Comparison of ENCODE assay signal across 1 cellular context in genomic region chr19:14496029-14496848, GRCh38.
TF ChIP-seq lines count a peak whose summit lies in the region.

Gene GIPC1 (minus strand): TSS chr19:14496127. CDS start chr19:14482976, 13,151 bp downstream.

TF ChIP-seq in HepG2, 621 proteins besides CTCF, POLR2A, EP300 and RAD21 (continued from another document and continues in another):
- TF ChIP-seq, protein P1, sequence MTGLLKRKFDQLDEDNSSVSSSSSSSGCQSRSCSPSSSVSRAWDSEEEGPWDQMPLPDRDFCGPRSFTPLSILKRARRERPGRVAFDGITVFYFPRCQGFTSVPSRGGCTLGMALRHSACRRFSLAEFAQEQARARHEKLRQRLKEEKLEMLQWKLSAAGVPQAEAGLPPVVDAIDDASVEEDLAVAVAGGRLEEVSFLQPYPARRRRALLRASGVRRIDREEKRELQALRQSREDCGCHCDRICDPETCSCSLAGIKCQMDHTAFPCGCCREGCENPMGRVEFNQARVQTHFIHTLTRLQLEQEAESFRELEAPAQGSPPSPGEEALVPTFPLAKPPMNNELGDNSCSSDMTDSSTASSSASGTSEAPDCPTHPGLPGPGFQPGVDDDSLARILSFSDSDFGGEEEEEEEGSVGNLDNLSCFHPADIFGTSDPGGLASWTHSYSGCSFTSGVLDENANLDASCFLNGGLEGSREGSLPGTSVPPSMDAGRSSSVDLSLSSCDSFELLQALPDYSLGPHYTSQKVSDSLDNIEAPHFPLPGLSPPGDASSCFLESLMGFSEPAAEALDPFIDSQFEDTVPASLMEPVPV (CRISPR knock-in tag; IDR thresholded peaks at IDR 0.05) = no peak
- no peak for TF ChIP-seq SRSF4 (IDR thresholded peaks at IDR 0.05; ENCODE audit: low read depth, low read length, poor library complexity, severe bottlenecking)
- no peak; the same call in 1 of the 2 replicates for TF ChIP-seq IRX3 (CRISPR knock-in tag; IDR thresholded peaks at IDR 0.05; ENCODE audit: borderline replicate concordance, low read depth)
- TF ChIP-seq, protein P2, sequence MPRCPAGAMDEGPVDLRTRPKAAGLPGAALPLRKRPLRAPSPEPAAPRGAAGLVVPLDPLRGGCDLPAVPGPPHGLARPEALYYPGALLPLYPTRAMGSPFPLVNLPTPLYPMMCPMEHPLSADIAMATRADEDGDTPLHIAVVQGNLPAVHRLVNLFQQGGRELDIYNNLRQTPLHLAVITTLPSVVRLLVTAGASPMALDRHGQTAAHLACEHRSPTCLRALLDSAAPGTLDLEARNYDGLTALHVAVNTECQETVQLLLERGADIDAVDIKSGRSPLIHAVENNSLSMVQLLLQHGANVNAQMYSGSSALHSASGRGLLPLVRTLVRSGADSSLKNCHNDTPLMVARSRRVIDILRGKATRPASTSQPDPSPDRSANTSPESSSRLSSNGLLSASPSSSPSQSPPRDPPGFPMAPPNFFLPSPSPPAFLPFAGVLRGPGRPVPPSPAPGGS (CRISPR knock-in tag; IDR thresholded peaks at IDR 0.05) = 0 out of 2 replicates have a peak, but pooled peaks have one; percentile 22
- TF ChIP-seq ZNF24 (IDR thresholded peaks at IDR 0.05) = peak; percentile 87
- no peak for TF ChIP-seq ZNF672 (CRISPR knock-in tag; IDR thresholded peaks at IDR 0.05)
- peak; percentile 84 for TF ChIP-seq MYC (CRISPR knock-in tag; IDR thresholded peaks at IDR 0.05; ENCODE audit: borderline replicate concordance)
- TF ChIP-seq, protein P3, sequence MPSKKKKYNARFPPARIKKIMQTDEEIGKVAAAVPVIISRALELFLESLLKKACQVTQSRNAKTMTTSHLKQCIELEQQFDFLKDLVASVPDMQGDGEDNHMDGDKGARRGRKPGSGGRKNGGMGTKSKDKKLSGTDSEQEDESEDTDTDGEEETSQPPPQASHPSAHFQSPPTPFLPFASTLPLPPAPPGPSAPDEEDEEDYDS (CRISPR knock-in tag; IDR thresholded peaks at IDR 0.05) = 0 out of 2 replicates have a peak, but pooled peaks have one; percentile 36
- TF ChIP-seq SOX6 (IDR thresholded peaks at IDR 0.05) = no peak
- TF ChIP-seq SOX6 (CRISPR knock-in tag; IDR thresholded peaks at IDR 0.05) = peak; percentile 46; the same call in 1 of the 2 replicates
- TF ChIP-seq, protein P4, sequence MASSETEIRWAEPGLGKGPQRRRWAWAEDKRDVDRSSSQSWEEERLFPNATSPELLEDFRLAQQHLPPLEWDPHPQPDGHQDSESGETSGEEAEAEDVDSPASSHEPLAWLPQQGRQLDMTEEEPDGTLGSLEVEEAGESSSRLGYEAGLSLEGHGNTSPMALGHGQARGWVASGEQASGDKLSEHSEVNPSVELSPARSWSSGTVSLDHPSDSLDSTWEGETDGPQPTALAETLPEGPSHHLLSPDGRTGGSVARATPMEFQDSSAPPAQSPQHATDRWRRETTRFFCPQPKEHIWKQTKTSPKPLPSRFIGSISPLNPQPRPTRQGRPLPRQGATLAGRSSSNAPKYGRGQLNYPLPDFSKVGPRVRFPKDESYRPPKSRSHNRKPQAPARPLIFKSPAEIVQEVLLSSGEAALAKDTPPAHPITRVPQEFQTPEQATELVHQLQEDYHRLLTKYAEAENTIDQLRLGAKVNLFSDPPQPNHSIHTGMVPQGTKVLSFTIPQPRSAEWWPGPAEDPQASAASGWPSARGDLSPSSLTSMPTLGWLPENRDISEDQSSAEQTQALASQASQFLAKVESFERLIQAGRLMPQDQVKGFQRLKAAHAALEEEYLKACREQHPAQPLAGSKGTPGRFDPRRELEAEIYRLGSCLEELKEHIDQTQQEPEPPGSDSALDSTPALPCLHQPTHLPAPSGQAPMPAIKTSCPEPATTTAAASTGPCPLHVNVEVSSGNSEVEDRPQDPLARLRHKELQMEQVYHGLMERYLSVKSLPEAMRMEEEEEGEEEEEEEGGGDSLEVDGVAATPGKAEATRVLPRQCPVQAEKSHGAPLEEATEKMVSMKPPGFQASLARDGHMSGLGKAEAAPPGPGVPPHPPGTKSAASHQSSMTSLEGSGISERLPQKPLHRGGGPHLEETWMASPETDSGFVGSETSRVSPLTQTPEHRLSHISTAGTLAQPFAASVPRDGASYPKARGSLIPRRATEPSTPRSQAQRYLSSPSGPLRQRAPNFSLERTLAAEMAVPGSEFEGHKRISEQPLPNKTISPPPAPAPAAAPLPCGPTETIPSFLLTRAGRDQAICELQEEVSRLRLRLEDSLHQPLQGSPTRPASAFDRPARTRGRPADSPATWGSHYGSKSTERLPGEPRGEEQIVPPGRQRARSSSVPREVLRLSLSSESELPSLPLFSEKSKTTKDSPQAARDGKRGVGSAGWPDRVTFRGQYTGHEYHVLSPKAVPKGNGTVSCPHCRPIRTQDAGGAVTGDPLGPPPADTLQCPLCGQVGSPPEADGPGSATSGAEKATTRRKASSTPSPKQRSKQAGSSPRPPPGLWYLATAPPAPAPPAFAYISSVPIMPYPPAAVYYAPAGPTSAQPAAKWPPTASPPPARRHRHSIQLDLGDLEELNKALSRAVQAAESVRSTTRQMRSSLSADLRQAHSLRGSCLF (CRISPR knock-in tag; IDR thresholded peaks at IDR 0.05; ENCODE audit: borderline replicate concordance) = no peak
- no peak for TF ChIP-seq MIER2 (CRISPR knock-in tag; IDR thresholded peaks at IDR 0.05)
- TF ChIP-seq, protein P5, sequence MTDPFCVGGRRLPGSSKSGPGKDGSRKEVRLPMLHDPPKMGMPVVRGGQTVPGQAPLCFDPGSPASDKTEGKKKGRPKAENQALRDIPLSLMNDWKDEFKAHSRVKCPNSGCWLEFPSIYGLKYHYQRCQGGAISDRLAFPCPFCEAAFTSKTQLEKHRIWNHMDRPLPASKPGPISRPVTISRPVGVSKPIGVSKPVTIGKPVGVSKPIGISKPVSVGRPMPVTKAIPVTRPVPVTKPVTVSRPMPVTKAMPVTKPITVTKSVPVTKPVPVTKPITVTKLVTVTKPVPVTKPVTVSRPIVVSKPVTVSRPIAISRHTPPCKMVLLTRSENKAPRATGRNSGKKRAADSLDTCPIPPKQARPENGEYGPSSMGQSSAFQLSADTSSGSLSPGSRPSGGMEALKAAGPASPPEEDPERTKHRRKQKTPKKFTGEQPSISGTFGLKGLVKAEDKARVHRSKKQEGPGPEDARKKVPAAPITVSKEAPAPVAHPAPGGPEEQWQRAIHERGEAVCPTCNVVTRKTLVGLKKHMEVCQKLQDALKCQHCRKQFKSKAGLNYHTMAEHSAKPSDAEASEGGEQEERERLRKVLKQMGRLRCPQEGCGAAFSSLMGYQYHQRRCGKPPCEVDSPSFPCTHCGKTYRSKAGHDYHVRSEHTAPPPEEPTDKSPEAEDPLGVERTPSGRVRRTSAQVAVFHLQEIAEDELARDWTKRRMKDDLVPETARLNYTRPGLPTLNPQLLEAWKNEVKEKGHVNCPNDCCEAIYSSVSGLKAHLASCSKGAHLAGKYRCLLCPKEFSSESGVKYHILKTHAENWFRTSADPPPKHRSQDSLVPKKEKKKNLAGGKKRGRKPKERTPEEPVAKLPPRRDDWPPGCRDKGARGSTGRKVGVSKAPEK (CRISPR knock-in tag; IDR thresholded peaks at IDR 0.05; ENCODE audit: borderline replicate concordance) = no peak; the same call in 1 of the 2 replicates
- peak; percentile 90 for TF ChIP-seq PITX1 (CRISPR knock-in tag; IDR thresholded peaks at IDR 0.05)
- TF ChIP-seq BCLAF1 (IDR thresholded peaks at IDR 0.05) = no peak
- 0 out of 2 replicates have a peak, but pooled peaks have one; percentile 43 for TF ChIP-seq DR1 (CRISPR knock-in tag; IDR thresholded peaks at IDR 0.05)
- TF ChIP-seq ZNF230 (CRISPR knock-in tag; IDR thresholded peaks at IDR 0.05) = no peak
- no peak for TF ChIP-seq ARID2 (CRISPR knock-in tag; IDR thresholded peaks at IDR 0.05; ENCODE audit: borderline replicate concordance)
- no peak; the same call in 1 of the 2 replicates for TF ChIP-seq NRL (CRISPR knock-in tag; IDR thresholded peaks at IDR 0.05; ENCODE audit: borderline replicate concordance)
- TF ChIP-seq ZNF782 (CRISPR knock-in tag; IDR thresholded peaks at IDR 0.05; ENCODE audit: borderline replicate concordance) = no peak
- TF ChIP-seq ZNF44 (CRISPR knock-in tag; IDR thresholded peaks at IDR 0.05) = peak; percentile 43; the same call in 1 of the 2 replicates
- TF ChIP-seq CHD2 (IDR thresholded peaks at IDR 0.05; ENCODE audit: low read depth, low read length) = peak; percentile 66; the same call in 1 of the 2 replicates
- TF ChIP-seq, protein P6, sequence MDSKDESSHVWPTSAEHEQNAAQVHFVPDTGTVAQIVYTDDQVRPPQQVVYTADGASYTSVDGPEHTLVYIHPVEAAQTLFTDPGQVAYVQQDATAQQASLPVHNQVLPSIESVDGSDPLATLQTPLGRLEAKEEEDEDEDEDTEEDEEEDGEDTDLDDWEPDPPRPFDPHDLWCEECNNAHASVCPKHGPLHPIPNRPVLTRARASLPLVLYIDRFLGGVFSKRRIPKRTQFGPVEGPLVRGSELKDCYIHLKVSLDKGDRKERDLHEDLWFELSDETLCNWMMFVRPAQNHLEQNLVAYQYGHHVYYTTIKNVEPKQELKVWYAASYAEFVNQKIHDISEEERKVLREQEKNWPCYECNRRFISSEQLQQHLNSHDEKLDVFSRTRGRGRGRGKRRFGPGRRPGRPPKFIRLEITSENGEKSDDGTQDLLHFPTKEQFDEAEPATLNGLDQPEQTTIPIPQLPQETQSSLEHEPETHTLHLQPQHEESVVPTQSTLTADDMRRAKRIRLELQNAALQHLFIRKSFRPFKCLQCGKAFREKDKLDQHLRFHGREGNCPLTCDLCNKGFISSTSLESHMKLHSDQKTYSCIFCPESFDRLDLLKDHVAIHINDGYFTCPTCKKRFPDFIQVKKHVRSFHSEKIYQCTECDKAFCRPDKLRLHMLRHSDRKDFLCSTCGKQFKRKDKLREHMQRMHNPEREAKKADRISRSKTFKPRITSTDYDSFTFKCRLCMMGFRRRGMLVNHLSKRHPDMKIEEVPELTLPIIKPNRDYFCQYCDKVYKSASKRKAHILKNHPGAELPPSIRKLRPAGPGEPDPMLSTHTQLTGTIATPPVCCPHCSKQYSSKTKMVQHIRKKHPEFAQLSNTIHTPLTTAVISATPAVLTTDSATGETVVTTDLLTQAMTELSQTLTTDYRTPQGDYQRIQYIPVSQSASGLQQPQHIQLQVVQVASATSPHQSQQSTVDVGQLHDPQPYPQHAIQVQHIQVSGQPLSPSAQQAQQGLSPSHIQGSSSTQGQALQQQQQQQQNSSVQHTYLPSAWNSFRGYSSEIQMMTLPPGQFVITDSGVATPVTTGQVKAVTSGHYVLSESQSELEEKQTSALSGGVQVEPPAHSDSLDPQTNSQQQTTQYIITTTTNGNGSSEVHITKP (CRISPR knock-in tag; IDR thresholded peaks at IDR 0.05; ENCODE audit: low read depth) = peak; percentile 100
- no peak for TF ChIP-seq HNRNPUL1 (IDR thresholded peaks at IDR 0.05; ENCODE audit: low read depth, low read length)
- TF ChIP-seq ZSCAN29 (CRISPR knock-in tag; conservative IDR thresholded peaks at IDR 0.05) = no peak
- TF ChIP-seq MIXL1 (CRISPR knock-in tag; IDR thresholded peaks at IDR 0.05) = peak; percentile 50; the same call in 1 of the 2 replicates
- TF ChIP-seq ZSCAN25 (CRISPR knock-in tag; IDR thresholded peaks at IDR 0.05) = no peak
- TF ChIP-seq ZNF367 (CRISPR knock-in tag; IDR thresholded peaks at IDR 0.05; ENCODE audit: borderline replicate concordance) = no peak
- no peak for TF ChIP-seq TEAD2 (CRISPR knock-in tag; IDR thresholded peaks at IDR 0.05)
- peak; percentile 85 for TF ChIP-seq TARDBP (CRISPR knock-in tag; IDR thresholded peaks at IDR 0.05)
- TF ChIP-seq ADNP (CRISPR knock-in tag; IDR thresholded peaks at IDR 0.05) = 0 out of 2 replicates have a peak, but pooled peaks have one; percentile 70
- TF ChIP-seq GLI4 (CRISPR knock-in tag; IDR thresholded peaks at IDR 0.05; ENCODE audit: borderline replicate concordance) = peak; percentile 51; the same call in 1 of the 2 replicates
- no peak for TF ChIP-seq ZIK1 (CRISPR knock-in tag; IDR thresholded peaks at IDR 0.05; ENCODE audit: borderline replicate concordance, low read depth)
- no peak for TF ChIP-seq AGO1 (IDR thresholded peaks at IDR 0.05; ENCODE audit: low read depth, low read length, poor library complexity, severe bottlenecking)
- TF ChIP-seq SMYD3 (CRISPR knock-in tag; IDR thresholded peaks at IDR 0.05) = no peak
- TF ChIP-seq ZNF180 (CRISPR knock-in tag; IDR thresholded peaks at IDR 0.05; ENCODE audit: borderline replicate concordance, low read depth) = no peak
- TF ChIP-seq POGK (CRISPR knock-in tag; conservative IDR thresholded peaks at IDR 0.05) = peak; percentile 67; the same call in 1 of the 2 replicates
- TF ChIP-seq SIX4 (CRISPR knock-in tag; IDR thresholded peaks at IDR 0.05) = peak; percentile 53; the same call in 1 of the 2 replicates
- no peak for TF ChIP-seq SETDB1 (CRISPR knock-in tag; IDR thresholded peaks at IDR 0.05; ENCODE audit: borderline replicate concordance)
